21 cellular contexts compared by ENCODE assay signal in the genomic region with DNA sequence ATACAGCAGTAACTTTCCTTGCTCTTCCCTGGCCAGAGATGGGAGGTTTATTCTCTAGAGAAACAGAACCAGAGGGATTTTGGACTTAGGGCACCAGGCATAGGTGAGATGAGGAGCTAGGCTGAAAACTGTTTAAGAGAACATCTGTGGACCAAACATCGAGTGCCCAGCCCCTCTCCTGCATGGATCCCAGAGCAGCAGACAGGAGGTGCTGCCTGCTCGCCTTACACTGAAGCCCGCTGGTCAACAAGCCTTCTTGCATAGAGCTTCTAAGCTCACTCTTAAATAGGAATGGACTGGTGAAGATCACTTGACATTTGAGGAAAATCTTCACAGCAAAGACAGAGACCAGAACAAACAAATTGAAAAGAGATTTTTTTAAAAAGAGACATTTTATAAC.
"Had no signal": no experiment of that assay in that cellular context is flagged by ENCODE, and none has a peak within 500 bp of the region (broad histone marks: within the 10 kb centered on the region; RNA-seq: fewer than 3 reads in every experiment).

No MANE protein-coding gene starts in this region.

- H3K27ac ChIP-seq: epithelial cell of prostate, gastrocnemius medialis, heart right ventricle, transverse colon, vagina had no signal

- H3K4me3 ChIP-seq: gastrocnemius medialis, heart right ventricle, lung, transverse colon, vagina had no signal

- H3K4me1 Mint-ChIP-seq: activated CD4-positive, alpha-beta T cell treated with anti-CD3 and anti-CD28 coated beads, Interleukin-2, amount 10 ng/mL, durations not matched to agents 24 days and 14 days; brain had no signal

- H3K36me3 ChIP-seq: gastrocnemius medialis, transverse colon, vagina had no signal

- H3K4me3 Mint-ChIP-seq: activated CD4-positive, alpha-beta T cell treated with anti-CD3 and anti-CD28 coated beads, Interleukin-2, amount 10 ng/mL, durations not matched to agents 24 days and 14 days; activated CD8-positive, alpha-beta T cell treated with anti-CD3 and anti-CD28 coated beads, Interleukin-2, amount 10 ng/mL, durations not matched to agents 7 days and 5 days; activated naive CD8-positive, alpha-beta T cell treated with anti-CD3 and anti-CD28 coated beads, Interleukin-2, amount 10 ng/mL, durations not matched to agents 7 days and 5 days; activated T-cell treated with anti-CD3 and anti-CD28 coated beads, Interleukin-2, amount 50 U/mL, for 72 hours; brain; effector memory CD8-positive, alpha-beta T cell had no signal

- H3K27me3 ChIP-seq: gastrocnemius medialis, transverse colon, vagina had no signal

- H3K9me3 Mint-ChIP-seq: activated CD4-positive, alpha-beta T cell treated with anti-CD3 and anti-CD28 coated beads, Interleukin-2, amount 10 ng/mL, durations not matched to agents 24 days and 14 days; activated naive CD8-positive, alpha-beta T cell treated with anti-CD3 and anti-CD28 coated beads, Interleukin-2, amount 10 ng/mL, durations not matched to agents 7 days and 5 days; activated T-cell treated with anti-CD3 and anti-CD28 coated beads, Interleukin-2, amount 50 U/mL, for 72 hours; effector memory CD8-positive, alpha-beta T cell had no signal

- DNase-seq: activated CD4-positive, alpha-beta T cell treated with anti-CD3 and anti-CD28 coated beads, Interleukin-2, amount 10 ng/mL, durations not matched to agents 24 days and 14 days; activated CD4-positive, CD25-positive, alpha-beta regulatory T cell; activated CD8-positive, alpha-beta memory T cell treated with anti-CD3 and anti-CD28 coated beads, Interleukin-2, amount 50 U/mL, for 4 hours; activated CD8-positive, alpha-beta T cell treated with anti-CD3 and anti-CD28 coated beads, Interleukin-2, amount 10 ng/mL, durations not matched to agents 7 days and 5 days; activated gamma-delta T cell treated with Interleukin-2 at 50 U/mL for 16 hours; activated naive CD8-positive, alpha-beta T cell treated with anti-CD3 and anti-CD28 coated beads, Interleukin-2, amount 10 ng/mL, durations not matched to agents 7 days and 5 days; activated T-cell treated with anti-CD3 and anti-CD28 coated beads, Interleukin-2, amount 50 U/mL, for 72 hours; dermis blood vessel endothelial cell; effector memory CD8-positive, alpha-beta T cell; gastrocnemius medialis; heart right ventricle; midbrain; retina; stimulated activated CD4-positive, alpha-beta T cell treated with anti-CD3 and anti-CD28 coated beads, Interleukin-2, amount 100 ng/mL, for 48 hours; stimulated activated naive CD4-positive, alpha-beta T cell treated with Interleukin-2 at 50 U/mL for 16 hours; T-helper 2 cell; transverse colon had no signal

- ATAC-seq: activated CD8-positive, alpha-beta T cell treated with anti-CD3 and anti-CD28 coated beads, Interleukin-2, amount 10 ng/mL, durations not matched to agents 7 days and 5 days; activated T-cell treated with anti-CD3 and anti-CD28 coated beads, Interleukin-2, amount 50 U/mL, for 72 hours; effector memory CD8-positive, alpha-beta T cell; gastrocnemius medialis; heart right ventricle had no signal

- H3K27me3 Mint-ChIP-seq: activated CD4-positive, alpha-beta T cell treated with anti-CD3 and anti-CD28 coated beads, Interleukin-2, amount 10 ng/mL, durations not matched to agents 24 days and 14 days; activated naive CD8-positive, alpha-beta T cell treated with anti-CD3 and anti-CD28 coated beads, Interleukin-2, amount 10 ng/mL, durations not matched to agents 7 days and 5 days; effector memory CD8-positive, alpha-beta T cell had no signal

- H3K4me1 ChIP-seq: gastrocnemius medialis, heart right ventricle, transverse colon, vagina had no signal

- H3K9me3 ChIP-seq: gastrocnemius medialis, heart right ventricle, transverse colon, vagina had no signal

- H3K36me3 Mint-ChIP-seq: brain had no signal

- H3K27ac Mint-ChIP-seq: activated CD4-positive, alpha-beta T cell treated with anti-CD3 and anti-CD28 coated beads, Interleukin-2, amount 10 ng/mL, durations not matched to agents 24 days and 14 days; activated CD8-positive, alpha-beta T cell treated with anti-CD3 and anti-CD28 coated beads, Interleukin-2, amount 10 ng/mL, durations not matched to agents 7 days and 5 days; activated naive CD8-positive, alpha-beta T cell treated with anti-CD3 and anti-CD28 coated beads, Interleukin-2, amount 10 ng/mL, durations not matched to agents 7 days and 5 days; activated T-cell treated with anti-CD3 and anti-CD28 coated beads, Interleukin-2, amount 50 U/mL, for 72 hours; brain had no signal
